Comparison of ENCODE assay signal across 17 cellular contexts in the genomic region with DNA sequence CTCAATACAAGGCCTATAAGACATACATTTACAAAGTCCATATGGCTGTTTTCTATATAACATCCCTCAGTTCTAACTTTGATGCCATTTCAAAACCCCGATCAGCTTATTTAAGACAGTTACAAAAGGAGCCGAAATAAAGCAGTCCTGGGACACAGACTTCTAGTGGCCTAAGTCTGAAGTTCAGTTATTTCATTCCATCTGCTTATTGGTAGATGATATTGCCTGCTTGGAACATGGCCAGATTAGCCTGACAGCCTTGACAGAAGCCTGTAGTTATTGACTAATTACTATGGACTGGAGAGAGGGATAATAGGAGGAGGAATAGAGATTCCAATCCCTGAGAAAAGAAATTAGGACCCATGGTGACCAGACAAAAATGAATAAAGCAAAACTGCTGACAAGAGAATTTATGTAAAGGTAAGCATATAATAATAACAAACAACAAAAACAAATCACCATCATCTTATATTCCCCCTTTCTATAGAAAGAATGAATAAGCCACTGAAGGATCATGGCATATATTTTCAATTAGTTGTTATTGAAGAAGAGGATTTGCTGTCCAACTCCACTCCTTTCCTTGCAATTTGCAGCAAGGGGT.
DNase-seq lines count a peak whose midpoint lies in the region; ATAC-seq and TF ChIP-seq lines count a peak whose summit lies in the region.
"Had no signal": no experiment of that assay in that cellular context is flagged by ENCODE, and none has a peak within 500 bp of the region (broad histone marks: within the 10 kb centered on the region; RNA-seq: fewer than 3 reads in every experiment).

No MANE protein-coding gene starts in this region.

- H3K27me3 Mint-ChIP-seq in GM23338 (ENCODE audit: insufficient read depth, low read depth, poor library complexity): no peaks in the 10 kb centered on the region

- no peak for ATAC-seq in GM23338
- no peak for ATAC-seq in right cardiac atrium

- H3K9me2 ChIP-seq in GM23338 (ENCODE audit: insufficient read depth): no peaks in the 10 kb centered on the region

- no peaks in the 10 kb centered on the region for H3K4me1 Mint-ChIP-seq in GM23338
- H3K4me1 Mint-ChIP-seq: CD14-positive monocyte had no signal

- H3K79me2 ChIP-seq in GM23338 (replicated peaks; ENCODE audit: insufficient read depth): no peaks in the 10 kb centered on the region

- H3K27ac Mint-ChIP-seq in GM23338: no peak overlapping the region
- H3K27ac Mint-ChIP-seq: CD14-positive monocyte had no signal

- TF ChIP-seq POLR2A in esophagus muscularis mucosa (IDR thresholded peaks at IDR 0.05; ENCODE audit: low read depth): no peak

- no peaks in the 10 kb centered on the region for H3K9me3 ChIP-seq in WERI-Rb-1 (ENCODE audit: severe bottlenecking)
- no peaks in the 10 kb centered on the region for H3K9me3 ChIP-seq in right cardiac atrium (ENCODE audit: control insufficient read depth, low read length)
- H3K9me3 ChIP-seq in esophagus muscularis mucosa: no peaks in the 10 kb centered on the region

- no peak overlapping the region for H2AFZ ChIP-seq in GM23338

- H3K4me2 ChIP-seq in GM23338: no peak overlapping the region
- H3K4me2 ChIP-seq: KMS-11 had no signal

- H3K27me3 ChIP-seq in GM23338 (ENCODE audit: insufficient read depth): no peaks in the 10 kb centered on the region
- no peaks in the 10 kb centered on the region for H3K27me3 ChIP-seq in WERI-Rb-1 (ENCODE audit: insufficient read depth, low read depth, severe bottlenecking)
- H3K27me3 ChIP-seq in right cardiac atrium (ENCODE audit: control insufficient read depth, insufficient read depth): no peaks in the 10 kb centered on the region
- no peaks in the 10 kb centered on the region for H3K27me3 ChIP-seq in esophagus muscularis mucosa

- no peaks in the 10 kb centered on the region for H3F3A ChIP-seq in GM23338 (replicated peaks; ENCODE audit: low read depth)

- WGBS in right cardiac atrium: 89% methylated on average over 2 of the region's 2 CpGs
- WGBS in esophagus muscularis mucosa: 84% methylated on average over 2 of the region's 2 CpGs

- no peak overlapping the region for H3K4me3 ChIP-seq in GM23338
- H3K4me3 ChIP-seq in WERI-Rb-1 (ENCODE audit: low read depth, low read length): no peak overlapping the region
- H3K4me3 ChIP-seq in right cardiac atrium (ENCODE audit: low read length): no peak overlapping the region
- H3K4me3 ChIP-seq in esophagus muscularis mucosa: no peak overlapping the region

- DNase-seq in DMS 273 (lab: John Stamatoyannopoulos, UW; ENCODE audit: unreplicated experiment) (peak; percentile 44), DMS 273 treated with DMSO at 0.1 percent for 48 hours (lab: John Stamatoyannopoulos, UW) (no peak), GM23338 (ENCODE audit: low spot score) (peak; percentile 8), NCI-H69 (lab: John Stamatoyannopoulos, UW) (peak; percentile 4), WERI-Rb-1 (peak; percentile 22), right cardiac atrium (no peak), midbrain (lab: John Stamatoyannopoulos, UW) (no peak), esophagus muscularis mucosa (ENCODE audit: extremely low spot score) (no peak)
- DNase-seq: DMS79 treated with DMSO at 0.1 percent for 48 hours, H7, NCI-H187, NCI-H2107, NCI-H2227 treated with DMSO at 0.1 percent for 48 hours, NCI-H510A treated with DMSO at 0.1 percent for 48 hours had no signal

- no peaks in the 10 kb centered on the region for H4K20me1 ChIP-seq in GM23338 (replicated peaks; ENCODE audit: insufficient read depth)

- no peaks in the 10 kb centered on the region for H3K36me3 ChIP-seq in GM23338 (ENCODE audit: insufficient read depth)
- no peaks in the 10 kb centered on the region for H3K36me3 ChIP-seq in WERI-Rb-1
- no peaks in the 10 kb centered on the region for H3K36me3 ChIP-seq in esophagus muscularis mucosa

- H3K27ac ChIP-seq in GM23338 (ENCODE audit: low read depth) (no peak overlapping the region), WERI-Rb-1 (no peak overlapping the region), right cardiac atrium (ENCODE audit: low read length) (no peak overlapping the region), esophagus muscularis mucosa (replicated peaks in 1 of 4) (no peak overlapping the region)
- H3K27ac ChIP-seq: 22Rv1, KMS-11 had no signal

- peaks cover 3% of the 10 kb centered on the region; the same call in 2 of the 3 replicates for H3K9me3 Mint-ChIP-seq in GM23338

- H3K4me1 ChIP-seq in GM23338 (ENCODE audit: insufficient read depth) (no peaks in the 10 kb centered on the region), right cardiac atrium (ENCODE audit: control insufficient read depth, insufficient read depth, low read length) (no peaks in the 10 kb centered on the region), esophagus muscularis mucosa (no peaks in the 10 kb centered on the region)

- TF ChIP-seq CTCF in GM23338 (conservative IDR thresholded peaks at IDR 0.05; ENCODE audit: low read depth in 2 of 2): no peak
- TF ChIP-seq CTCF in WERI-Rb-1 (IDR thresholded peaks at IDR 0.05; ENCODE audit: low read depth, low read length): no peak
- TF ChIP-seq CTCF in esophagus muscularis mucosa (IDR thresholded peaks at IDR 0.05): no peak

- intact Hi-C loops in right cardiac atrium (cut with DNase I) (no loop called here), esophagus muscularis mucosa (cut with DNase I) (no loop called here)

- H3K4me3 Mint-ChIP-seq in GM23338: no peak overlapping the region
- H3K4me3 Mint-ChIP-seq: CD14-positive monocyte had no signal

- TF ChIP-seq EP300 in esophagus muscularis mucosa (IDR thresholded peaks at IDR 0.05): no peak

- no peaks in the 10 kb centered on the region for H3K36me3 Mint-ChIP-seq in GM23338 (ENCODE audit: low read depth)
- H3K36me3 Mint-ChIP-seq: CD14-positive monocyte had no signal

TF ChIP-seq in GM23338, 12 proteins besides CTCF, POLR2A, EP300 and RAD21:
- TF ChIP-seq STAT1 (IDR thresholded peaks at IDR 0.05; ENCODE audit: unreplicated experiment) (no peak), POLR2AphosphoS5 (IDR thresholded peaks at IDR 0.05; ENCODE audit: low read depth) (no peak), CREB1 (CRISPR knock-in tag; IDR thresholded peaks at IDR 0.05; ENCODE audit: low read depth) (no peak), ZNF331 (CRISPR knock-in tag; IDR thresholded peaks at IDR 0.05; ENCODE audit: low read depth) (no peak), NANOG (IDR thresholded peaks at IDR 0.05; ENCODE audit: borderline replicate concordance) (no peak)

Comparison
In these comparisons a context has a peak if more than half of its experiments do, and no peak if none do; other contexts are left out.
1. DNase-seq: peak in DMS 273 (single experiment), GM23338 (single experiment), NCI-H69 (single experiment) and WERI-Rb-1 (single experiment); none in DMS 273 treated with DMSO at 0.1 percent for 48 hours (single experiment), right cardiac atrium (0 of 3), midbrain (single experiment) and esophagus muscularis mucosa (single experiment).